ENCODE assay signal across 17 cellular contexts in the genomic region with DNA sequence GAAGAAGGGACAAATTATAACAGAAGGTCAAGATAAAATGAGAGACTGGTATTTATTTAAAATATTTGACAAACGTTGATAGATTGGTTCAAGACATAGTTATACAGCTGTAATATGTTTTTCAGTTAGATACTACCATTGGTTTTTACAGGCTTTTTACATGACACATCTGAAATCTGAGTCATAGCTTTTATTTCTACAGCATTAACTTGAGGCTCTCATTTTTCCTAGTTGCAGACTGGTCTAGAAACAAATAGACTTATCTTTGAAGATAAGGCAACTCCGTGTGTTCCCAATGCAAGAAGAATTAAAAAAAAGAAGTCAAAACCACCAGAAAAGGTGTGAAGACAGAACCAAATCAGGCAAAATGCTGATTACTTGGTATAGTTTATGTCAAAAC. TPM values are rescaled to one million over a fixed set of nuclear protein-coding genes. Genes with fewer than 3 reads are reported as not detected.
A peak's percentile ranks its signal among the peaks of the same experiment; 100 is the strongest.
DNase-seq lines count a peak whose midpoint lies in the region; ATAC-seq, FAIRE-seq and TF ChIP-seq lines count a peak whose summit lies in the region.
"Had no signal": no experiment of that assay in that cellular context is flagged by ENCODE, and none has a peak within 500 bp of the region (broad histone marks: within the 10 kb centered on the region; RNA-seq: fewer than 3 reads in every experiment).

No MANE protein-coding gene starts in this region.

- H3K36me3 ChIP-seq in GM23248 (ENCODE audit: low read depth) (peaks cover 7% of the 10 kb centered on the region; the same call in 1 of the 2 replicates), body of pancreas (replicated peaks in 1 of 2; ENCODE audit: insufficient read depth in 1 of 2, low read depth in 2 of 2) (peaks cover 0 to 1% of the 10 kb centered on the region in 2 donors), hepatocyte (replicated peaks; ENCODE audit: insufficient read depth, low read depth) (peaks cover 4% of the 10 kb centered on the region)

- H3K9me2 ChIP-seq in GM23248 (ENCODE audit: insufficient read depth) (no peaks in the 10 kb centered on the region), hepatocyte (replicated peaks; ENCODE audit: insufficient read depth) (no peaks in the 10 kb centered on the region)

- H4K20me1 ChIP-seq in GM23248 (ENCODE audit: insufficient read depth) (no peaks in the 10 kb centered on the region), hepatocyte (ENCODE audit: insufficient read depth, poor library complexity, severe bottlenecking) (no peaks in the 10 kb centered on the region)

- FAIRE-seq in HTR-8/SVneo (lab: Jason Lieb, UNC) = no peak

- H3K9me3 ChIP-seq in GM23248 (ENCODE audit: low read depth) = no peaks in the 10 kb centered on the region
- H3K9me3 ChIP-seq in body of pancreas = no peaks in the 10 kb centered on the region
- H3K9me3 ChIP-seq in hepatocyte (ENCODE audit: low read depth) = no peaks in the 10 kb centered on the region

- H3K79me2 ChIP-seq in GM23248 (ENCODE audit: insufficient read depth) (no peaks in the 10 kb centered on the region), hepatocyte (no peaks in the 10 kb centered on the region)

- peaks cover 12% of the 10 kb centered on the region for H3F3A ChIP-seq in GM23248 (ENCODE audit: insufficient read depth)

- H3K9ac ChIP-seq in GM23248 = no peak overlapping the region

- intact Hi-C loops in body of pancreas (cut with DNase I) = no loop called here

- H3K27ac ChIP-seq in GM23248 = 0 out of 2 replicates have a peak overlapping the region, but pooled peaks have one; percentile 3
- no peak overlapping the region for H3K27ac ChIP-seq in body of pancreas
- peak overlapping the region; percentile 22 for H3K27ac ChIP-seq in hepatocyte

- in situ Hi-C loops in GM23248 (cut with MboI) = no loop called here

- no peak overlapping the region for H3K4me3 ChIP-seq in GM23248
- no peak overlapping the region for H3K4me3 ChIP-seq in body of pancreas
- no peak overlapping the region for H3K4me3 ChIP-seq in hepatocyte

- 41 to 46% methylated on average over 2 of the region's 2 CpGs for WGBS in GM23248 (ENCODE audit: low coverage in 1 of 2, low lambda C conversion rate in 2 of 2, missing lambda C conversion rate in 2 of 2), 2 experiments
- WGBS in body of pancreas, 2 donors = 30 to 35% methylated on average over 2 of the region's 2 CpGs
- WGBS in hepatocyte (ENCODE audit: low lambda C conversion rate, missing lambda C conversion rate) = 30% methylated on average over 2 of the region's 2 CpGs

- ATAC-seq in body of pancreas = peak; percentile 56
- ATAC-seq in omental fat pad (ENCODE audit: low FRiP score) = no peak
- ATAC-seq: right cardiac atrium had no signal

- H3K4me1 ChIP-seq in GM23248 (ENCODE audit: insufficient read depth) (peaks cover 10% of the 10 kb centered on the region; the same call in 1 of the 2 replicates), body of pancreas (no peaks in the 10 kb centered on the region), hepatocyte (ENCODE audit: insufficient read depth) (peaks cover 9% of the 10 kb centered on the region)

- no peak for TF ChIP-seq POLR2A in body of pancreas (IDR thresholded peaks at IDR 0.05)

- no peak for TF ChIP-seq CTCF in body of pancreas (IDR thresholded peaks at IDR 0.05)
- TF ChIP-seq CTCF in hepatocyte (IDR thresholded peaks at IDR 0.05; ENCODE audit: poor library complexity) = no peak
- TF ChIP-seq CTCF in omental fat pad (IDR thresholded peaks at IDR 0.05) = no peak

- H2AFZ ChIP-seq in GM23248 = no peak overlapping the region
- no peak overlapping the region for H2AFZ ChIP-seq in hepatocyte

- no peak overlapping the region for H3K4me2 ChIP-seq in GM23248 (ENCODE audit: unreplicated experiment)
- H3K4me2 ChIP-seq in hepatocyte = no peak overlapping the region

- H3K27me3 ChIP-seq in GM23248 (replicated peaks; ENCODE audit: insufficient read depth) = no peaks in the 10 kb centered on the region
- no peaks in the 10 kb centered on the region for H3K27me3 ChIP-seq in body of pancreas
- H3K27me3 ChIP-seq in hepatocyte = no peaks in the 10 kb centered on the region

- DNase-seq in A172 (ENCODE audit: low spot score) = peak; percentile 4
- DNase-seq in GM23248 = peak; percentile 70
- no peak for DNase-seq in body of pancreas
- DNase-seq in hepatocyte (ENCODE audit: low spot score) = no peak
- DNase-seq in omental fat pad (ENCODE audit: low spot score) = no peak
- no peak for DNase-seq in HTR-8/SVneo (ENCODE audit: insufficient read length, low spot score)
- DNase-seq in SHP77 (lab: John Stamatoyannopoulos, UW) = no peak
- DNase-seq in 8988T = no peak
- DNase-seq: activated CD4-positive, CD25-positive, alpha-beta regulatory T cell treated with anti-CD3 and anti-CD28 coated beads, Interleukin-2, amount 50 U/mL, for 72 hours; activated naive CD4-positive, alpha-beta T cell treated with anti-CD3 and anti-CD28 coated beads, Interleukin-2, amount 50 U/mL, for 16 hours; Calu3; immature natural killer cell; MM.1S; NCI-H187; NCI-H510A; right cardiac atrium; SHP77 treated with DMSO at 0.1 percent for 48 hours had no signal

RNA-seq across cellular contexts. Expression of gene CEP57, which starts 31.3 kb away (rescaled TPM):
- 30.2 and 36.9 TPM in 2 replicates for total RNA-seq in A172 (2014; rRNA removed; shearing (Covaris generic))
- total RNA-seq in GM23248 (2014; rRNA removed; shearing (Covaris generic)) = 36.5 and 40.8 TPM in 2 replicates
- polyA plus RNA-seq in GM23248 (2016; fragmentation: Nextera tagmentation; extraction: Ambion mirVana) (39.7 and 41.1 TPM in 2 replicates), hepatocyte (36.8 and 40.5 TPM in 2 replicates)
- total RNA-seq in body of pancreas (10 to 100 TPM; 30.4 to 72.8 TPM), hepatocyte (48.8 and 52.3 TPM in 2 replicates), omental fat pad (10 to 100 TPM; 17.8 to 38.9 (median 30.4) TPM)

RNA-seq across cellular contexts. Expression of gene FAM76B, which starts 32.1 kb away (rescaled TPM):
- total RNA-seq in A172 (2014; rRNA removed; shearing (Covaris generic)) = 5.8 and 9.6 TPM in 2 replicates
- total RNA-seq in GM23248 (2014; rRNA removed; shearing (Covaris generic)) = 10.4 and 15.0 TPM in 2 replicates
- polyA plus RNA-seq in GM23248 (2016; fragmentation: Nextera tagmentation; extraction: Ambion mirVana) (8.0 and 9.3 TPM in 2 replicates), hepatocyte (15.6 and 20.2 TPM in 2 replicates)
- total RNA-seq in body of pancreas (10 to 100 TPM; 23.9 to 29.7 TPM), hepatocyte (20.2 and 32.0 TPM in 2 replicates), omental fat pad (10 to 100 TPM; 16.5 to 40.0 (median 25.3) TPM)

Comparison
In these comparisons a context has a peak if more than half of its experiments do, and no peak if none do; other contexts are left out.
1. DNase-seq: peak in A172 (single experiment) and GM23248 (single experiment); none in body of pancreas (0 of 4), hepatocyte (single experiment), omental fat pad (single experiment), HTR-8/SVneo (single experiment), SHP77 (0 of 2) and 8988T (single experiment).
2. H3K27ac ChIP-seq: peak in GM23248 (single experiment) and hepatocyte (single experiment); none in body of pancreas (0 of 4).